1 cellular context compared by ENCODE assay signal in genomic region chr19:44752816-44753618, GRCh38.
TF ChIP-seq lines count a peak whose summit lies in the region.

No MANE protein-coding gene starts in this region.

TF ChIP-seq in K562, 482 proteins besides CTCF, POLR2A, EP300 and RAD21 (continued from another document and continues in another):
- TF ChIP-seq, protein P1, sequence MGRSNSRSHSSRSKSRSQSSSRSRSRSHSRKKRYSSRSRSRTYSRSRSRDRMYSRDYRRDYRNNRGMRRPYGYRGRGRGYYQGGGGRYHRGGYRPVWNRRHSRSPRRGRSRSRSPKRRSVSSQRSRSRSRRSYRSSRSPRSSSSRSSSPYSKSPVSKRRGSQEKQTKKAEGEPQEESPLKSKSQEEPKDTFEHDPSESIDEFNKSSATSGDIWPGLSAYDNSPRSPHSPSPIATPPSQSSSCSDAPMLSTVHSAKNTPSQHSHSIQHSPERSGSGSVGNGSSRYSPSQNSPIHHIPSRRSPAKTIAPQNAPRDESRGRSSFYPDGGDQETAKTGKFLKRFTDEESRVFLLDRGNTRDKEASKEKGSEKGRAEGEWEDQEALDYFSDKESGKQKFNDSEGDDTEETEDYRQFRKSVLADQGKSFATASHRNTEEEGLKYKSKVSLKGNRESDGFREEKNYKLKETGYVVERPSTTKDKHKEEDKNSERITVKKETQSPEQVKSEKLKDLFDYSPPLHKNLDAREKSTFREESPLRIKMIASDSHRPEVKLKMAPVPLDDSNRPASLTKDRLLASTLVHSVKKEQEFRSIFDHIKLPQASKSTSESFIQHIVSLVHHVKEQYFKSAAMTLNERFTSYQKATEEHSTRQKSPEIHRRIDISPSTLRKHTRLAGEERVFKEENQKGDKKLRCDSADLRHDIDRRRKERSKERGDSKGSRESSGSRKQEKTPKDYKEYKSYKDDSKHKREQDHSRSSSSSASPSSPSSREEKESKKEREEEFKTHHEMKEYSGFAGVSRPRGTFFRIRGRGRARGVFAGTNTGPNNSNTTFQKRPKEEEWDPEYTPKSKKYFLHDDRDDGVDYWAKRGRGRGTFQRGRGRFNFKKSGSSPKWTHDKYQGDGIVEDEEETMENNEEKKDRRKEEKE (IDR thresholded peaks at IDR 0.05; ENCODE audit: borderline replicate concordance in 1 of 2, control insufficient read depth in 1 of 2, low read depth in 2 of 2, low read length in 1 of 2), result peak in 1 of 2 experiments; percentile 83; a peak in 1 of 4 replicates
- TF ChIP-seq ZNF586 (CRISPR knock-in tag; conservative IDR thresholded peaks at IDR 0.05), result no peak
- no peak for TF ChIP-seq CBX8 (IDR thresholded peaks at IDR 0.05; ENCODE audit: borderline replicate concordance, extremely low read depth, low read depth, low read length, poor library complexity, severe bottlenecking)
- TF ChIP-seq IRF2 (CRISPR knock-in tag; IDR thresholded peaks at IDR 0.05), result no peak
- TF ChIP-seq KDM2B (CRISPR knock-in tag; IDR thresholded peaks at IDR 0.05), result no peak
- no peak for TF ChIP-seq RHOXF2B (CRISPR knock-in tag; conservative IDR thresholded peaks at IDR 0.05)
- TF ChIP-seq ATF7 (IDR thresholded peaks at IDR 0.05), result peak; percentile 88
- no peak for TF ChIP-seq GTF2B (IDR thresholded peaks at IDR 0.05; ENCODE audit: extremely low read depth, insufficient read length)
- TF ChIP-seq MEF2A (IDR thresholded peaks at IDR 0.05; ENCODE audit: control insufficient read depth, low read depth, low read length), result 0 out of 2 replicates have a peak, but pooled peaks have one; percentile 33
- TF ChIP-seq ILF3 (IDR thresholded peaks at IDR 0.05; ENCODE audit: borderline replicate concordance), result no peak
- TF ChIP-seq HMBOX1 (IDR thresholded peaks at IDR 0.05), result no peak; the same call in 1 of the 2 replicates
- TF ChIP-seq PHB2 (IDR thresholded peaks at IDR 0.05; ENCODE audit: low read depth), result no peak
- no peak for TF ChIP-seq PREB (CRISPR knock-in tag; IDR thresholded peaks at IDR 0.05)
- peak; percentile 79 for TF ChIP-seq GABPB1 (CRISPR knock-in tag; IDR thresholded peaks at IDR 0.05)
- no peak for TF ChIP-seq HOXB6 (CRISPR knock-in tag; IDR thresholded peaks at IDR 0.05; ENCODE audit: borderline replicate concordance)
- TF ChIP-seq MCM3 (IDR thresholded peaks at IDR 0.05), result no peak
- no peak for TF ChIP-seq NFYB (IDR thresholded peaks at IDR 0.05; ENCODE audit: extremely low read depth, insufficient read length)
- TF ChIP-seq, protein P2, sequence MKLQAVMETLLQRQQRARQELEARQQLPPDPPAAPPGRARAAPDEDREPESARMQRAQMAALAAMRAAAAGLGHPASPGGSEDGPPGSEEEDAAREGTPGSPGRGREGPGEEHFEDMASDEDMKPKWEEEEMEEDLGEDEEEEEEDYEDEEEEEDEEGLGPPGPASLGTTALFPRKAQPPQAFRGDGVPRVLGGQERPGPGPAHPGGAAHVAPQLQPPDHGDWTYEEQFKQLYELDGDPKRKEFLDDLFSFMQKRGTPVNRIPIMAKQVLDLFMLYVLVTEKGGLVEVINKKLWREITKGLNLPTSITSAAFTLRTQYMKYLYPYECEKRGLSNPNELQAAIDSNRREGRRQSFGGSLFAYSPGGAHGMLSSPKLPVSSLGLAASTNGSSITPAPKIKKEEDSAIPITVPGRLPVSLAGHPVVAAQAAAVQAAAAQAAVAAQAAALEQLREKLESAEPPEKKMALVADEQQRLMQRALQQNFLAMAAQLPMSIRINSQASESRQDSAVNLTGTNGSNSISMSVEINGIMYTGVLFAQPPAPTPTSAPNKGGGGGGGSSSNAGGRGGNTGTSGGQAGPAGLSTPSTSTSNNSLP (IDR thresholded peaks at IDR 0.05; ENCODE audit: borderline replicate concordance, low read depth, low read length), result no peak
- TF ChIP-seq PTTG1 (tag; IDR thresholded peaks at IDR 0.05; ENCODE audit: low read depth), result no peak
- TF ChIP-seq, protein P3, sequence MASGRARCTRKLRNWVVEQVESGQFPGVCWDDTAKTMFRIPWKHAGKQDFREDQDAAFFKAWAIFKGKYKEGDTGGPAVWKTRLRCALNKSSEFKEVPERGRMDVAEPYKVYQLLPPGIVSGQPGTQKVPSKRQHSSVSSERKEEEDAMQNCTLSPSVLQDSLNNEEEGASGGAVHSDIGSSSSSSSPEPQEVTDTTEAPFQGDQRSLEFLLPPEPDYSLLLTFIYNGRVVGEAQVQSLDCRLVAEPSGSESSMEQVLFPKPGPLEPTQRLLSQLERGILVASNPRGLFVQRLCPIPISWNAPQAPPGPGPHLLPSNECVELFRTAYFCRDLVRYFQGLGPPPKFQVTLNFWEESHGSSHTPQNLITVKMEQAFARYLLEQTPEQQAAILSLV (tag; IDR thresholded peaks at IDR 0.05), result no peak
- peak; percentile 71 for TF ChIP-seq POLR2G (IDR thresholded peaks at IDR 0.05; ENCODE audit: low read depth, low read length)
- peak; percentile 96 to 99 for TF ChIP-seq MAZ (CRISPR knock-in tag; conservative IDR thresholded peaks at IDR 0.05 in 1 of 2, IDR thresholded peaks at IDR 0.05 in 1 of 2)
- peak; percentile 27 to 91; a peak in 3 of 4 replicates for TF ChIP-seq ARNT (IDR thresholded peaks at IDR 0.05)
- peak; percentile 64; the same call in 1 of the 2 replicates for TF ChIP-seq ZBTB9 (CRISPR knock-in tag; IDR thresholded peaks at IDR 0.05)
- TF ChIP-seq RNF219 (CRISPR knock-in tag; IDR thresholded peaks at IDR 0.05), result no peak
- TF ChIP-seq PML (IDR thresholded peaks at IDR 0.05; ENCODE audit: low read length), result peak; percentile 71
- TF ChIP-seq MTF1 (CRISPR knock-in tag; IDR thresholded peaks at IDR 0.05; ENCODE audit: borderline replicate concordance), result no peak
- no peak for TF ChIP-seq BRCA1 (IDR thresholded peaks at IDR 0.05)
- TF ChIP-seq BRCA1 (CRISPR knock-in tag; IDR thresholded peaks at IDR 0.05), result no peak
- no peak for TF ChIP-seq POLR3G (IDR thresholded peaks at IDR 0.05; ENCODE audit: extremely low read depth, insufficient read length, insufficient replicate concordance)
- no peak for TF ChIP-seq ZNF830 (CRISPR knock-in tag; IDR thresholded peaks at IDR 0.05)
- no peak for TF ChIP-seq SNAPC5 (CRISPR knock-in tag; IDR thresholded peaks at IDR 0.05)
- peak; percentile 99; the same call in 1 of the 2 replicates for TF ChIP-seq ESRRA (IDR thresholded peaks at IDR 0.05; ENCODE audit: borderline replicate concordance, low read depth)
- TF ChIP-seq YY1 (IDR thresholded peaks at IDR 0.05; ENCODE audit: borderline replicate concordance in 1 of 3, control insufficient read depth in 1 of 3, extremely low read depth in 1 of 3, insufficient read depth in 3 of 3, insufficient read length in 1 of 3, insufficient replicate concordance in 2 of 3, low read depth in 1 of 3, low read length in 2 of 3), result peak in 1 of 3 experiments; percentile 30
- TF ChIP-seq ERF (CRISPR knock-in tag; IDR thresholded peaks at IDR 0.05), result no peak
- TF ChIP-seq SUPT5H (IDR thresholded peaks at IDR 0.05), result no peak
- no peak for TF ChIP-seq SMARCA5 (IDR thresholded peaks at IDR 0.05)
- TF ChIP-seq, protein P4, sequence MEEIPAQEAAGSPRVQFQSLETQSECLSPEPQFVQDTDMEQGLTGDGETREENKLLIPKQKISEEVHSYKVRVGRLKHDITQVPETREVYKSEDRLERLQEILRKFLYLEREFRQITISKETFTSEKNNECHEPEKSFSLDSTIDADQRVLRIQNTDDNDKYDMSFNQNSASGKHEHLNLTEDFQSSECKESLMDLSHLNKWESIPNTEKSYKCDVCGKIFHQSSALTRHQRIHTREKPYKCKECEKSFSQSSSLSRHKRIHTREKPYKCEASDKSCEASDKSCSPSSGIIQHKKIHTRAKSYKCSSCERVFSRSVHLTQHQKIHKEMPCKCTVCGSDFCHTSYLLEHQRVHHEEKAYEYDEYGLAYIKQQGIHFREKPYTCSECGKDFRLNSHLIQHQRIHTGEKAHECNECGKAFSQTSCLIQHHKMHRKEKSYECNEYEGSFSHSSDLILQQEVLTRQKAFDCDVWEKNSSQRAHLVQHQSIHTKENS (CRISPR knock-in tag; IDR thresholded peaks at IDR 0.05), result no peak
- peak; percentile 94 for TF ChIP-seq CBFA2T3 (IDR thresholded peaks at IDR 0.05)
- no peak for TF ChIP-seq ASH1L (IDR thresholded peaks at IDR 0.05; ENCODE audit: borderline replicate concordance, low read depth, partially characterized antibody)
- TF ChIP-seq GATAD2B (IDR thresholded peaks at IDR 0.05; ENCODE audit: borderline replicate concordance), result peak; percentile 88
- no peak for TF ChIP-seq PHTF2 (CRISPR knock-in tag; IDR thresholded peaks at IDR 0.05)
- TF ChIP-seq SMAD4 (CRISPR knock-in tag; conservative IDR thresholded peaks at IDR 0.05), result peak; percentile 91
- peak; percentile 99 for TF ChIP-seq RNF2 (IDR thresholded peaks at IDR 0.05)
- peak; percentile 100 for TF ChIP-seq TAF9B (IDR thresholded peaks at IDR 0.05; ENCODE audit: partially characterized antibody)
- TF ChIP-seq SRSF3 (IDR thresholded peaks at IDR 0.05; ENCODE audit: insufficient read depth, low read length), result no peak
- TF ChIP-seq KLF13 (tag; IDR thresholded peaks at IDR 0.05; ENCODE audit: borderline replicate concordance, low read depth), result no peak
- peak; percentile 67; the same call in 1 of the 2 replicates for TF ChIP-seq XRCC5 (IDR thresholded peaks at IDR 0.05; ENCODE audit: low read depth, low read length)
- peak; percentile 44; the same call in 1 of the 2 replicates for TF ChIP-seq ELF1 (tag; IDR thresholded peaks at IDR 0.05)
- TF ChIP-seq SMARCC2 (IDR thresholded peaks at IDR 0.05; ENCODE audit: low read depth), result peak; percentile 53; the same call in 1 of the 2 replicates
- peak; percentile 60 for TF ChIP-seq RBFOX2 (IDR thresholded peaks at IDR 0.05; ENCODE audit: low read depth, low read length)
- TF ChIP-seq HNRNPK (IDR thresholded peaks at IDR 0.05; ENCODE audit: low read depth, low read length, poor library complexity, severe bottlenecking), result no peak
- no peak for TF ChIP-seq NCOA6 (IDR thresholded peaks at IDR 0.05)
- TF ChIP-seq CREB3L1 (IDR thresholded peaks at IDR 0.05; ENCODE audit: borderline replicate concordance, low read depth), result no peak; the same call in 1 of the 2 replicates
- TF ChIP-seq NFXL1 (CRISPR knock-in tag; IDR thresholded peaks at IDR 0.05), result no peak
